In genomic region chr1:227787513-227788278, GRCh38 we compare ENCODE assay signal across 8 cellular contexts. TPM values are rescaled to one million over a fixed set of nuclear protein-coding genes. Genes with fewer than 3 reads are reported as not detected.
DNase-seq lines count a peak whose midpoint lies in the region; ATAC-seq and TF ChIP-seq lines count a peak whose summit lies in the region.

No MANE protein-coding gene starts in this region.

- H3K36me3 Mint-ChIP-seq in activated CD4-positive, alpha-beta T cell treated with anti-CD3 and anti-CD28 coated beads, Interleukin-2, amount 10 ng/mL, durations not matched to agents 7 days and 5 days (ENCODE audit: low read depth) = no peaks in the 10 kb centered on the region

- peaks cover 19% of the 10 kb centered on the region for H3K27me3 ChIP-seq in BLaER1
- H3K27me3 ChIP-seq in left lung = peaks cover 0 to 37% of the 10 kb centered on the region in 2 donors

- H3K4me2 ChIP-seq in BLaER1 = peak overlapping the region; percentile 98

- POLR2A ChIA-PET in activated CD4-positive, alpha-beta T cell treated with anti-CD3 and anti-CD28 coated beads, Interleukin-2, amount 10 ng/mL, durations not matched to agents 7 days and 5 days (lab: Charles Lee) = interaction anchor here (0.6 kb wide), 1 partner anchor 22 kb away, joined by 4 read pairs; no protein-coding TSS in a partner anchor

- TF ChIP-seq CTCF in left lung (IDR thresholded peaks at IDR 0.05) = no peak

- H3K36me3 ChIP-seq in BLaER1 = no peaks in the 10 kb centered on the region
- H3K36me3 ChIP-seq in left lung = no peaks in the 10 kb centered on the region

- peak overlapping the region; percentile 79 for H3K4me3 ChIP-seq in BLaER1
- H3K4me3 ChIP-seq in left lung = peak overlapping the region; percentile 48 to 68

- H3K27ac Mint-ChIP-seq in activated CD4-positive, alpha-beta T cell treated with anti-CD3 and anti-CD28 coated beads, Interleukin-2, amount 10 ng/mL, durations not matched to agents 7 days and 5 days = peak overlapping the region; percentile 69

- CTCF ChIA-PET in activated CD4-positive, alpha-beta T cell treated with anti-CD3 and anti-CD28 coated beads, Interleukin-2, amount 10 ng/mL, durations not matched to agents 7 days and 5 days (lab: Charles Lee) = interaction anchor here (1.0 to 1.1 kb wide), 2 partner anchors 38 to 244 kb away, joined by 3 to 4 read pairs; no protein-coding TSS in a partner anchor

- H4K20me1 ChIP-seq in BLaER1 = peaks cover 32% of the 10 kb centered on the region

- no peaks in the 10 kb centered on the region for H3K9me3 Mint-ChIP-seq in activated CD4-positive, alpha-beta T cell treated with anti-CD3 and anti-CD28 coated beads, Interleukin-2, amount 10 ng/mL, durations not matched to agents 7 days and 5 days

- H3K4me1 ChIP-seq in BLaER1 (peaks cover 19% of the 10 kb centered on the region), left lung (peaks cover 12 to 14% of the 10 kb centered on the region in 2 donors)

- H3K4me3 Mint-ChIP-seq in activated CD4-positive, alpha-beta T cell treated with anti-CD3 and anti-CD28 coated beads, Interleukin-2, amount 10 ng/mL, durations not matched to agents 7 days and 5 days = peak overlapping the region; percentile 76

- H3K27ac ChIP-seq in BLaER1 (no peak overlapping the region), left lung (peak overlapping the region; percentile 10 to 62)

- DNase-seq in NCI-H524 (lab: John Stamatoyannopoulos, UW) = peak; percentile 91 to 93
- DNase-seq in activated CD4-positive, alpha-beta T cell treated with anti-CD3 and anti-CD28 coated beads, Interleukin-2, amount 10 ng/mL, durations not matched to agents 7 days and 5 days = peak; percentile 95
- peak; percentile 60 for DNase-seq in dedifferentiated amniotic fluid mesenchymal stem cell (ENCODE audit: extremely low spot score)
- DNase-seq in left lung = peak; percentile 96 to 97
- DNase-seq in stimulated activated CD4-positive, alpha-beta T cell treated with anti-CD3 and anti-CD28 coated beads, Interleukin-2, amount 100 ng/mL, for 48 hours = peak; percentile 91

- peak overlapping the region; percentile 62; the same call in 1 of the 2 replicates for H3K9ac ChIP-seq in BLaER1

- intact Hi-C loops in left lung (cut with DNase I) = no loop called here

- ATAC-seq in GM19324 (IDR thresholded peaks at IDR 0.05; ENCODE audit: low FRiP score, unreplicated experiment) (peak; percentile 95), HG03457 (IDR thresholded peaks at IDR 0.05; ENCODE audit: unreplicated experiment) (peak; percentile 91), left lung (peak; percentile 94)

- H3K9me3 ChIP-seq in BLaER1 (no peaks in the 10 kb centered on the region), left lung (no peaks in the 10 kb centered on the region)

- peaks cover 4% of the 10 kb centered on the region for H3K27me3 Mint-ChIP-seq in activated CD4-positive, alpha-beta T cell treated with anti-CD3 and anti-CD28 coated beads, Interleukin-2, amount 10 ng/mL, durations not matched to agents 7 days and 5 days

- peaks cover 15% of the 10 kb centered on the region for H3K4me1 Mint-ChIP-seq in activated CD4-positive, alpha-beta T cell treated with anti-CD3 and anti-CD28 coated beads, Interleukin-2, amount 10 ng/mL, durations not matched to agents 7 days and 5 days

RNA-seq across cellular contexts. Expression of gene PRSS38, which starts 27.8 kb away (rescaled TPM):
- total RNA-seq in activated CD4-positive, alpha-beta T cell treated with anti-CD3 and anti-CD28 coated beads, Interleukin-2, amount 10 ng/mL, durations not matched to agents 7 days and 5 days = not detected
- not detected for total RNA-seq in left lung

RNA-seq across cellular contexts. Expression of gene SNAP47, which starts 52.5 kb away (rescaled TPM):
- 10 to 100 TPM; 30.3 TPM for total RNA-seq in activated CD4-positive, alpha-beta T cell treated with anti-CD3 and anti-CD28 coated beads, Interleukin-2, amount 10 ng/mL, durations not matched to agents 7 days and 5 days
- total RNA-seq in left lung = 10 to 100 TPM; 24.5 to 29.7 TPM

RNA-seq across cellular contexts. Expression of gene JMJD4, which starts 52.6 kb away (rescaled TPM):
- total RNA-seq in activated CD4-positive, alpha-beta T cell treated with anti-CD3 and anti-CD28 coated beads, Interleukin-2, amount 10 ng/mL, durations not matched to agents 7 days and 5 days = 10 to 100 TPM; 15.4 to 20.0 TPM
- 10 to 100 TPM; 13.4 to 16.1 TPM for total RNA-seq in left lung
